Comparison of ENCODE assay signal across 19 cellular contexts in the genomic region with DNA sequence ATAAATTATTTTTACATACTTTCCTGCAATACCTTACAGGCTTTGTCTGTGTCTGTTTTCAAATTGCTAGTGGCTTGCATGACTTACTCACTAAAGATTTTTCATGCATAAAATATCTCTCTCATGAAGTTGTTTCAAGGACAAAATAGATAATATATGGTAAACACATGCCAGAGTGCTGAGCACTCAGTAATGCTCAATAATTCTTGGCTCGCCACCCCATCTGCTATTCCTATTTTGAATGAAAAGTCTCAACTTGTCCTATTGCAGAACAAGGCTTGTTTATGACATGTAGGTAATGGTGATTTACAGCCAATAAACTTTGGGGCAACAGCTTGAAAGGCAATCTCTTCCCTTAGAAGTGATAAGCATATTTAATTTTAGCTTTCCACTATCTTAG.
"Had no signal": no experiment of that assay in that cellular context is flagged by ENCODE, and none has a peak within 500 bp of the region (broad histone marks: within the 10 kb centered on the region; RNA-seq: fewer than 3 reads in every experiment).

No MANE protein-coding gene starts in this region.

- H3K9ac ChIP-seq: neural progenitor cell had no signal

- H2AFZ ChIP-seq: neural progenitor cell had no signal

- ATAC-seq: activated CD8-positive, alpha-beta T cell treated with anti-CD3 and anti-CD28 coated beads, Interleukin-2, amount 10 ng/mL, durations not matched to agents 7 days and 5 days; effector memory CD8-positive, alpha-beta T cell; gastrocnemius medialis; heart left ventricle; left lung; sciatic nerve had no signal

- H3K27me3 ChIP-seq: gastrocnemius medialis, heart left ventricle, left lung, neural progenitor cell, ovary, spleen, suprapubic skin had no signal

- H3K36me3 ChIP-seq: gastrocnemius medialis, heart left ventricle, left lung, neural progenitor cell, ovary, spleen, suprapubic skin had no signal

- DNase-seq: activated CD4-positive, alpha-beta T cell treated with anti-CD3 and anti-CD28 coated beads, Interleukin-2, amount 10 ng/mL, durations not matched to agents 24 days and 14 days; activated CD4-positive, CD25-positive, alpha-beta regulatory T cell; activated CD8-positive, alpha-beta memory T cell treated with anti-CD3 and anti-CD28 coated beads, Interleukin-2, amount 50 U/mL, for 48 hours; activated CD8-positive, alpha-beta T cell treated with anti-CD3 and anti-CD28 coated beads, Interleukin-2, amount 10 ng/mL, durations not matched to agents 7 days and 5 days; activated gamma-delta T cell treated with Interleukin-2 at 50 U/mL for 16 hours; amniotic stem cell; effector memory CD8-positive, alpha-beta T cell; gastrocnemius medialis; heart left ventricle; islet precursor cell; left lung; mammary epithelial cell; naive B cell; ovary; spleen had no signal

- H3K27ac ChIP-seq: gastrocnemius medialis, heart left ventricle, left lung, neural progenitor cell, ovary, spleen, suprapubic skin had no signal

- FAIRE-seq: TTC549 had no signal

- H3K9me3 ChIP-seq: gastrocnemius medialis, heart left ventricle, ovary, suprapubic skin had no signal

- H3K4me1 ChIP-seq: gastrocnemius medialis, heart left ventricle, left lung, neural progenitor cell, spleen, suprapubic skin had no signal

- H3K4me2 ChIP-seq: neural progenitor cell had no signal

- H3K4me3 ChIP-seq: gastrocnemius medialis, heart left ventricle, left lung, neural progenitor cell, ovary, spleen, suprapubic skin had no signal
